In the genomic region with DNA sequence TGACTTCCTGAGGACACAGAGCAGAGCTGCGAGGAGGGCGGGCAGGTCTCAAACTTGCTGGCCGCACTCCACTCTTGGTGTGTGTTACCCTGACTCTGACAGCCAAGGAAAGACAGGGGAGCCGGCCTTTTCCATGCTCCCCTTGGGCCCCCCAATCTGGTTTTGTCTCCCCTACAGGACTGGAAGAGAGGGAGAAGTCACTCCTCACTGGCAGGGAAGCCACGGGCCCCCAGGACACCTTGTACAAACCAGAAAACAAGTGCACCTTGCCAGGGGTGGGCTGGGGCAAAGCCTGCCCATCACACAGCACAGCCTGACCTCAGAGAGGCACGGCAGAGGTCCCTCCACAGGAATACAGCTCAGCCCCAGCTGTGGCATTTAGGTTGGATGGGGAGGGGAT, we compare ENCODE assay signal across 37 cellular contexts. TPM values are rescaled to one million over a fixed set of nuclear protein-coding genes. Genes with fewer than 3 reads are reported as not detected.
"Had no signal": no experiment of that assay in that cellular context is flagged by ENCODE, and none has a peak within 500 bp of the region (broad histone marks: within the 10 kb centered on the region; RNA-seq: fewer than 3 reads in every experiment).

No MANE protein-coding gene starts in this region.

- H3K27me3 ChIP-seq: body of pancreas, colonic mucosa, dorsolateral prefrontal cortex, gastroesophageal sphincter, hepatocyte, stomach, thyroid gland, upper lobe of left lung had no signal

- H3K79me2 ChIP-seq: hepatocyte, parathyroid adenoma had no signal

- H3K36me3 Mint-ChIP-seq: activated naive CD8-positive, alpha-beta T cell had no signal

- H3K9ac ChIP-seq: parathyroid adenoma had no signal

- H3K4me2 ChIP-seq: hepatocyte had no signal

- H3K27me3 Mint-ChIP-seq: activated naive CD8-positive, alpha-beta T cell; stimulated activated naive B cell treated with anti-CD40 and anti-IgM and Interleukin-4, amounts not matched to agents 10 μg/mL and 1 μg/mL and 100 μg/mL, for 72 hours had no signal

- H3K4me1 ChIP-seq: body of pancreas, parathyroid adenoma had no signal

- H3K9me3 Mint-ChIP-seq: immature natural killer cell; stimulated activated naive B cell treated with anti-CD40 and anti-IgM and Interleukin-4, amounts not matched to agents 10 μg/mL and 1 μg/mL and 100 μg/mL, for 72 hours; T-helper 1 cell treated with Interleukin-12 subunit alpha and Interleukin-12 subunit beta and Interleukin-4 antibody, amounts not matched to agents 30 μg/mL and 1 μg/mL, for 36 hours had no signal

- H3K4me3 ChIP-seq: body of pancreas, colonic mucosa, dorsolateral prefrontal cortex, gastroesophageal sphincter, hepatocyte, mucosa of descending colon, stomach, thyroid gland, upper lobe of left lung had no signal

- DNase-seq: activated CD4-positive, alpha-beta T cell treated with anti-CD3 and anti-CD28 coated beads for 48 hours; activated CD4-positive, alpha-beta T cell treated with anti-CD3 and anti-CD28 coated beads, Interleukin-2, amount 50 U/mL, for 48 hours; activated CD8-positive, alpha-beta memory T cell treated with anti-CD3 and anti-CD28 coated beads for 24 hours; activated effector memory CD4-positive, alpha-beta T cell treated with Interleukin-2 at 50 U/mL for 16 hours; activated naive CD4-positive, alpha-beta T cell treated with Interleukin-2 at 50 U/mL for 16 hours; colonic mucosa; dorsolateral prefrontal cortex; effector memory CD4-positive, alpha-beta T cell; immature natural killer cell; mesendoderm; mucosa of descending colon; nephron progenitor cell; nucleus accumbens; right cardiac atrium; stimulated activated CD4-positive, alpha-beta T cell treated with anti-CD3 and anti-CD28 coated beads, Interleukin-4, amount 100 ng/mL, for 4 hours; stimulated activated CD8-positive, alpha-beta memory T cell treated with anti-CD3 and anti-CD28 coated beads, Interleukin-4, amount 100 ng/mL, for 48 hours; stimulated activated naive B cell treated with anti-CD40 and anti-IgM and Interleukin-4, amounts not matched to agents 10 μg/mL and 1 μg/mL and 100 μg/mL, for 72 hours; stomach; SW 1271; T1000; thyroid gland; WERI-Rb-1 had no signal

- H3K9me3 ChIP-seq: body of pancreas, colonic mucosa, gastroesophageal sphincter, mucosa of descending colon, stomach, thyroid gland, upper lobe of left lung had no signal

- H3K27ac ChIP-seq: body of pancreas, colonic mucosa, hepatocyte, parathyroid adenoma, stomach, thyroid gland, WERI-Rb-1 had no signal

- ATAC-seq: activated CD4-positive, CD25-positive, alpha-beta regulatory T cell treated with anti-CD3 and anti-CD28 coated beads, Interleukin-2, amount 50 U/mL, for 24 hours; body of pancreas; gastroesophageal sphincter; mucosa of descending colon; right cardiac atrium; stimulated activated naive B cell treated with anti-CD40 and anti-IgM and Interleukin-4, amounts not matched to agents 10 μg/mL and 1 μg/mL and 100 μg/mL, for 72 hours had no signal

- H2AFZ ChIP-seq: hepatocyte, parathyroid adenoma had no signal

- H3K36me3 ChIP-seq: colonic mucosa, WERI-Rb-1 had no signal

- H3K4me3 Mint-ChIP-seq: activated naive CD8-positive, alpha-beta T cell; immature natural killer cell; stimulated activated naive B cell treated with anti-CD40 and anti-IgM and Interleukin-4, amounts not matched to agents 10 μg/mL and 1 μg/mL and 100 μg/mL, for 72 hours; T-helper 1 cell treated with Interleukin-12 subunit alpha and Interleukin-12 subunit beta and Interleukin-4 antibody, amounts not matched to agents 30 μg/mL and 1 μg/mL, for 36 hours had no signal

- H3K27ac Mint-ChIP-seq: activated naive CD8-positive, alpha-beta T cell; immature natural killer cell; nephron progenitor cell; T-helper 1 cell treated with Interleukin-12 subunit alpha and Interleukin-12 subunit beta and Interleukin-4 antibody, amounts not matched to agents 30 μg/mL and 1 μg/mL, for 36 hours had no signal

RNA-seq across cellular contexts. Expression of gene APOBEC3H, which starts 35.2 kb away (rescaled TPM):
- total RNA-seq: aorta, body of pancreas, endothelial cell of umbilical vein, fibroblast of villous mesenchyme, gastroesophageal sphincter, hepatocyte, kidney epithelial cell, lower leg skin, myocyte, skeletal muscle tissue had no signal
- polyA plus RNA-seq: aorta, endothelial cell of umbilical vein, hepatocyte had no signal
